ENCODE assay signal across 1 cellular context in the genomic region with DNA sequence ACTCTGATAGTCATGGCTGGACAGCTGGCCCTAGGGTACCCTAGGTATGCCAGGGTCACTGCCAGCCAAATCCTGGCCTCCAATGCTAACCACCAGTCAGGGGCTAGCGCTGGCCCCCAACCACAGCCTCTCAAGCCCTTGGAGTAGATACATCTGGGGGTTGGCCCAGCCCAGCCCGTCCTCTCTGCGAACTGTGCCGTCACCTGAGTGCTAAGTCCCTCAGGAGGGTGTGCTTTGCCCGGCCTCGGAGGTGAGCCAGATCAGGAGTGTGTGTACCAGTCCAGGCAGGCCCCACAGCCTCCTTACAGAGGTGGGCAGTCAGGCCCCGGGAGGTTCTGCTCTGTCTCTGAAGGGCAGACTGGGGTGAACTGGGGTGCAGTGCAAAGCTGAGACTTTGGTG.
TF ChIP-seq lines count a peak whose summit lies in the region.

No MANE protein-coding gene starts in this region.

TF ChIP-seq in IMR-90, 13 proteins besides CTCF, POLR2A, EP300 and RAD21:
- no peak for TF ChIP-seq RFX5 (IDR thresholded peaks at IDR 0.05; ENCODE audit: low read depth, low read length)
- no peak for TF ChIP-seq MAZ (IDR thresholded peaks at IDR 0.05; ENCODE audit: borderline replicate concordance, low read depth, low read length)
- no peak for TF ChIP-seq MXI1 (IDR thresholded peaks at IDR 0.05; ENCODE audit: borderline replicate concordance, low read depth, low read length)
- no peak for TF ChIP-seq CEBPB (IDR thresholded peaks at IDR 0.05; ENCODE audit: low read depth, low read length)
- TF ChIP-seq NFE2L2 (IDR thresholded peaks at IDR 0.05; ENCODE audit: low read depth, low read length), result no peak
- TF ChIP-seq RCOR1 (IDR thresholded peaks at IDR 0.05; ENCODE audit: insufficient replicate concordance, low read length), result no peak
- TF ChIP-seq FOS (IDR thresholded peaks at IDR 0.05; ENCODE audit: low read depth, low read length), result no peak
- no peak for TF ChIP-seq CHD1 (IDR thresholded peaks at IDR 0.05; ENCODE audit: low read depth, low read length)
- no peak for TF ChIP-seq MAFK (IDR thresholded peaks at IDR 0.05; ENCODE audit: low read depth, low read length)
- TF ChIP-seq SMC3 (IDR thresholded peaks at IDR 0.05; ENCODE audit: low read depth, low read length), result no peak
